8 cellular contexts compared by ENCODE assay signal in the genomic region with DNA sequence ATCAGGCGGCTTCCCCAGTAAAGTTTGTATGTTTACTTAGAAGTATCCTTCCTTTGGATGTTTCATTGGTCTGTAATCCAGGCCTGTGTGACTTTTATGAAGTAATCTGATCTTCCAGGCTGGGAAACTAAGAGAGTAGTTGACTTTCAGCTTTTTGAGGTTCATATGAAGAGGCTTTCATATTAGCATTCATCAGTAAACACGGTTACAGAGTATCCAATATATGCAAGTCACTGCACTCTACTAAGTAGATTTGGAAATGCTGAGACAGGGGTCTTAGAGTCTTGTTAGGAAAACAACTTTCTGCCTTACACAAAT. TPM values are rescaled to one million over a fixed set of nuclear protein-coding genes. Genes with fewer than 3 reads are reported as not detected.
DNase-seq lines count a peak whose midpoint lies in the region; ATAC-seq, FAIRE-seq and TF ChIP-seq lines count a peak whose summit lies in the region.

No MANE protein-coding gene starts in this region.

- no peaks in the 10 kb centered on the region for H3K27me3 ChIP-seq in CD8-positive, alpha-beta T cell (ENCODE audit: insufficient read depth, low read length)
- H3K27me3 ChIP-seq in duodenal mucosa (ENCODE audit: control insufficient read depth in 1 of 2, insufficient read depth in 2 of 2, low read length in 2 of 2), result no peaks in the 10 kb centered on the region

- CTCF ChIA-PET in CD8-positive, alpha-beta T cell (lab: Charles Lee), result interaction anchor here (1.1 to 2.1 kb wide), 2 partner anchors 13 to 32 kb away, joined by 3 to 6 read pairs; no protein-coding TSS in a partner anchor

- H3K4me1 ChIP-seq in CD8-positive, alpha-beta T cell (ENCODE audit: insufficient read depth, low read length), result peaks cover 27% of the 10 kb centered on the region
- H3K4me1 ChIP-seq in duodenal mucosa (ENCODE audit: control insufficient read depth in 1 of 2, insufficient read depth in 2 of 2, low read length in 2 of 2), result peaks cover 13 to 18% of the 10 kb centered on the region in 2 donors

- POLR2A ChIA-PET in CD8-positive, alpha-beta T cell (lab: Charles Lee), result interaction anchor here (0.7 to 3.8 kb wide), 5 partner anchors 8 to 1311 kb away, joined by 5 to 103 read pairs (median 7); partner anchors contain the start of genes BRIX1, NADK2, RAD1 and TTC23L

- ATAC-seq in CD8-positive, alpha-beta T cell, result no peak
- ATAC-seq in HG03039 (IDR thresholded peaks at IDR 0.05; ENCODE audit: unreplicated experiment) (no peak), HG03045 (IDR thresholded peaks at IDR 0.05; ENCODE audit: unreplicated experiment) (no peak), left colon (no peak)

- peaks cover 43% of the 10 kb centered on the region for H3K4me1 Mint-ChIP-seq in CD8-positive, alpha-beta T cell (ENCODE audit: low read depth)
- peaks cover 24% of the 10 kb centered on the region for H3K4me1 Mint-ChIP-seq in nephron

- peak overlapping the region; percentile 83 for H3K27ac ChIP-seq in CD8-positive, alpha-beta T cell (ENCODE audit: low read depth, low read length)
- peak overlapping the region; percentile 87 for H3K27ac ChIP-seq in duodenal mucosa (ENCODE audit: low read depth, low read length)

- no peaks in the 10 kb centered on the region for H3K9me3 ChIP-seq in CD8-positive, alpha-beta T cell (ENCODE audit: low read length)
- no peaks in the 10 kb centered on the region for H3K9me3 ChIP-seq in duodenal mucosa (ENCODE audit: control insufficient read depth in 1 of 2, low read length in 2 of 2)

- no peak for DNase-seq in CD8-positive, alpha-beta T cell
- DNase-seq in NB4 (ENCODE audit: low read depth), result no peak
- DNase-seq in GM12891 (ENCODE audit: insufficient read length, low spot score), result no peak
- no peak for DNase-seq in left colon

- peak overlapping the region; percentile 72 for H3K4me3 ChIP-seq in CD8-positive, alpha-beta T cell (ENCODE audit: low read depth, low read length)
- H3K4me3 ChIP-seq in NB4 (ENCODE audit: low read depth, low read length), result peak overlapping the region; percentile 90
- H3K4me3 ChIP-seq in duodenal mucosa (ENCODE audit: low read depth in 1 of 2, low read length in 2 of 2), result peak overlapping the region; percentile 85 to 93

- H3K36me3 Mint-ChIP-seq in CD8-positive, alpha-beta T cell, result peaks cover 36% of the 10 kb centered on the region
- peaks cover 30% of the 10 kb centered on the region for H3K36me3 Mint-ChIP-seq in nephron (ENCODE audit: low read depth)

- TF ChIP-seq CTCF in CD8-positive, alpha-beta T cell (IDR thresholded peaks at IDR 0.05), result no peak
- TF ChIP-seq CTCF in NB4 (IDR thresholded peaks at IDR 0.05; ENCODE audit: low read depth, low read length), result no peak
- TF ChIP-seq CTCF in nephron (IDR thresholded peaks at IDR 0.05; ENCODE audit: unreplicated experiment in 3 of 3), result no peak

- H3K36me3 ChIP-seq in CD8-positive, alpha-beta T cell (ENCODE audit: insufficient read depth, low read length), result no peaks in the 10 kb centered on the region
- peaks cover 3 to 14% of the 10 kb centered on the region in 2 donors for H3K36me3 ChIP-seq in duodenal mucosa (ENCODE audit: control insufficient read depth in 1 of 2, insufficient read depth in 2 of 2, low read length in 2 of 2)

- intact Hi-C loops in CD8-positive, alpha-beta T cell (cut with DNase I, micrococcal nuclease), result loop anchor here in 1 of 2 experiments (5.0 kb wide), 2 partner anchors 687 to 1942 kb away; partner anchors contain the start of gene SPEF2
- intact Hi-C loops in left colon (cut with DNase I, micrococcal nuclease), result no loop called here

- TF ChIP-seq POLR2A in NB4 (IDR thresholded peaks at IDR 0.05; ENCODE audit: extremely low read depth, insufficient read length), result no peak
- no peak for TF ChIP-seq POLR2A in GM12891 (IDR thresholded peaks at IDR 0.05; ENCODE audit: low read depth, low read length)

- no peaks in the 10 kb centered on the region for H3K9me3 Mint-ChIP-seq in CD8-positive, alpha-beta T cell
- no peaks in the 10 kb centered on the region for H3K9me3 Mint-ChIP-seq in nephron

- FAIRE-seq in GM12891 (lab: Jason Lieb, UNC), result no peak

- H3K27ac Mint-ChIP-seq in CD8-positive, alpha-beta T cell, result peak overlapping the region; percentile 94
- H3K27ac Mint-ChIP-seq in nephron, result peak overlapping the region; percentile 71 to 97 (median 88)

- peak overlapping the region; percentile 97 for H3K4me3 Mint-ChIP-seq in CD8-positive, alpha-beta T cell
- H3K4me3 Mint-ChIP-seq in nephron, result peak overlapping the region; percentile 94 to 98 (median 96)

- H3K9ac ChIP-seq in duodenal mucosa (ENCODE audit: low read depth in 1 of 2, low read length in 2 of 2), result peak overlapping the region; percentile 81 to 87

- no peaks in the 10 kb centered on the region for H3K27me3 Mint-ChIP-seq in CD8-positive, alpha-beta T cell (ENCODE audit: low read depth)
- H3K27me3 Mint-ChIP-seq in nephron (ENCODE audit: low read depth), result no peaks in the 10 kb centered on the region

TF ChIP-seq in GM12891, 5 proteins besides CTCF, POLR2A, EP300 and RAD21:
- TF ChIP-seq PAX5 (IDR thresholded peaks at IDR 0.05; ENCODE audit: insufficient read depth, low read length, severe bottlenecking), result no peak
- no peak for TF ChIP-seq POU2F2 (IDR thresholded peaks at IDR 0.05; ENCODE audit: low read depth, low read length)
- TF ChIP-seq TAF1 (IDR thresholded peaks at IDR 0.05; ENCODE audit: low read depth, low read length), result no peak
- TF ChIP-seq POLR2AphosphoS5 (IDR thresholded peaks at IDR 0.05; ENCODE audit: low read depth, low read length), result no peak
- no peak for TF ChIP-seq SPI1 (IDR thresholded peaks at IDR 0.05; ENCODE audit: low read depth, low read length)

RNA-seq across cellular contexts. Expression of gene DNAJC21, which starts 1.1 kb away (rescaled TPM):
- 10 to 100 TPM; 55.7 to 56.6 TPM for total RNA-seq in CD8-positive, alpha-beta T cell
- 28.5 TPM for polyA plus RNA-seq in GM12891 (2012; ENCODE audit: low read depth, missing spikeins)
- 10 to 100 TPM; 37.9 to 40.0 TPM for total RNA-seq in left colon

RNA-seq across cellular contexts. Expression of gene BRIX1, which starts 15.0 kb away (rescaled TPM):
- total RNA-seq in CD8-positive, alpha-beta T cell, result 10 to 100 TPM; 34.9 to 40.9 TPM
- polyA plus RNA-seq in GM12891 (2012; ENCODE audit: low read depth, missing spikeins), result 32.0 TPM
- total RNA-seq in left colon, result 10 to 100 TPM; 11.2 to 13.8 TPM

RNA-seq across cellular contexts. Expression of gene RAD1, which starts 15.2 kb away (rescaled TPM):
- total RNA-seq in CD8-positive, alpha-beta T cell, result 10 to 100 TPM; 34.7 to 35.4 TPM
- 14.2 TPM for polyA plus RNA-seq in GM12891 (2012; ENCODE audit: low read depth, missing spikeins)
- 10 to 100 TPM; 12.3 to 12.8 TPM for total RNA-seq in left colon
